In genomic region chr6:79947191-79948173, GRCh38 we compare ENCODE assay signal across 8 cellular contexts. TPM values are rescaled to one million over a fixed set of nuclear protein-coding genes. Genes with fewer than 3 reads are reported as not detected.
A peak's percentile ranks its signal among the peaks of the same experiment; 100 is the strongest.
DNase-seq lines count a peak whose midpoint lies in the region; ATAC-seq and TF ChIP-seq lines count a peak whose summit lies in the region.

Gene ELOVL4 (minus strand): TSS chr6:79947553. CDS start chr6:79947279, 274 bp downstream.

- H3K9ac ChIP-seq in HUES48 (ENCODE audit: low read depth, low read length) = no peak within 1 kb of the TSS; the same call in 1 of the 2 replicates

- H3K9me3 ChIP-seq in HUES48 (ENCODE audit: control insufficient read depth, insufficient read depth, low read length) (no peaks in the 10 kb centered on the region), RWPE2 (ENCODE audit: severe bottlenecking) (no peaks in the 10 kb centered on the region), thyroid gland (no peaks in the 10 kb centered on the region)

- DNase-seq in RWPE2 (ENCODE audit: low spot score) (peak; percentile 70), glomerular visceral epithelial cell (ENCODE audit: extremely low spot score) (peak; percentile 85), omental fat pad (ENCODE audit: low spot score) (no peak), thyroid gland (peak; percentile 37 to 43)
- peak; percentile 36 to 57 for DNase-seq in activated naive CD4-positive, alpha-beta T cell treated with anti-CD3 and anti-CD28 coated beads, Interleukin-2, amount 50 U/mL, for 72 hours (ENCODE audit: low spot score in 2 of 2)

- peaks cover 13% of the 10 kb centered on the region for H3K79me2 ChIP-seq in ACC112 (ENCODE audit: control insufficient read depth, insufficient read depth, low read length, unreplicated experiment)

- H3K4me3 ChIP-seq in ACC112 (ENCODE audit: low read depth, low read length) (peak within 1 kb of the TSS; percentile 92), HUES48 (ENCODE audit: low read depth, low read length) (peak within 1 kb of the TSS; percentile 88), RWPE2 (ENCODE audit: severe bottlenecking) (peak within 1 kb of the TSS; percentile 61), thyroid gland (replicated peaks in 1 of 3) (peak within 1 kb of the TSS; percentile 31 to 50 (median 39))

- ATAC-seq in GM19328 (IDR thresholded peaks at IDR 0.05; ENCODE audit: unreplicated experiment) = peak; percentile 44
- ATAC-seq in RWPE2 (ENCODE audit: low read depth) = peak; percentile 81
- peak; percentile 75 to 82 for ATAC-seq in activated naive CD4-positive, alpha-beta T cell treated with anti-CD3 and anti-CD28 coated beads, Interleukin-2, amount 50 U/mL, for 72 hours
- peak; percentile 60 for ATAC-seq in omental fat pad (ENCODE audit: low FRiP score)

- H3K27me3 ChIP-seq in ACC112 (ENCODE audit: insufficient read depth, low read length) (no peaks in the 10 kb centered on the region; the same call in 1 of the 2 replicates), HUES48 (ENCODE audit: control insufficient read depth, insufficient read depth, low read length) (no peaks in the 10 kb centered on the region; the same call in 1 of the 2 replicates), RWPE2 (ENCODE audit: insufficient read depth, poor library complexity, severe bottlenecking) (peaks cover 4% of the 10 kb centered on the region), thyroid gland (no peaks in the 10 kb centered on the region)

- H3K27ac Mint-ChIP-seq in activated naive CD4-positive, alpha-beta T cell treated with anti-CD3 and anti-CD28 coated beads, Interleukin-2, amount 50 U/mL, for 72 hours = no peak within 1 kb of the TSS

- H3K27ac ChIP-seq in ACC112 (ENCODE audit: low read depth, low read length) (no peak within 1 kb of the TSS), HUES48 (ENCODE audit: low read depth, low read length) (no peak within 1 kb of the TSS), RWPE2 (ENCODE audit: poor library complexity, severe bottlenecking) (no peak within 1 kb of the TSS), thyroid gland (peak within 1 kb of the TSS in 1 of 3 donors; percentile 9)

- H3K36me3 Mint-ChIP-seq in activated naive CD4-positive, alpha-beta T cell treated with anti-CD3 and anti-CD28 coated beads, Interleukin-2, amount 50 U/mL, for 72 hours = peaks cover 5% of the 10 kb centered on the region in 2 donors

- H3K36me3 ChIP-seq in ACC112 (ENCODE audit: insufficient read depth, low read length) = no peaks in the 10 kb centered on the region
- H3K36me3 ChIP-seq in HUES48 (ENCODE audit: control insufficient read depth, insufficient read depth, low read length) = no peaks in the 10 kb centered on the region
- no peaks in the 10 kb centered on the region for H3K36me3 ChIP-seq in RWPE2 (ENCODE audit: low read depth)
- H3K36me3 ChIP-seq in thyroid gland = no peaks in the 10 kb centered on the region

- H2AFZ ChIP-seq in ACC112 (ENCODE audit: low read length, unreplicated experiment) = peak within 1 kb of the TSS; percentile 87

- H3K4me1 ChIP-seq in ACC112 (ENCODE audit: control insufficient read depth, insufficient read depth, low read length, unreplicated experiment) (peaks cover 11% of the 10 kb centered on the region), HUES48 (ENCODE audit: control insufficient read depth, insufficient read depth, low read length) (peaks cover 37% of the 10 kb centered on the region), RWPE2 (ENCODE audit: insufficient read depth, poor library complexity, severe bottlenecking) (peaks cover 11% of the 10 kb centered on the region), thyroid gland (peaks cover 0 to 12% of the 10 kb centered on the region in 2 donors)

- 3 to 7% methylated on average over 15 to 64 of the region's 84 CpGs for WGBS in thyroid gland, 2 donors

- TF ChIP-seq CTCF in RWPE2 (IDR thresholded peaks at IDR 0.05; ENCODE audit: poor library complexity, severe bottlenecking) (no peak), omental fat pad (IDR thresholded peaks at IDR 0.05) (no peak), thyroid gland (IDR thresholded peaks at IDR 0.05) (no peak)

- intact Hi-C loops in thyroid gland (cut with DNase I) = no loop called here

- peak in 1 of 2 donors; percentile 48 for TF ChIP-seq POLR2A in thyroid gland (IDR thresholded peaks at IDR 0.05)

- H3K9me3 Mint-ChIP-seq in activated naive CD4-positive, alpha-beta T cell treated with anti-CD3 and anti-CD28 coated beads, Interleukin-2, amount 50 U/mL, for 72 hours = no peaks in the 10 kb centered on the region

RNA-seq across cellular contexts. Expression of gene ELOVL4, which starts in this region (rescaled TPM):
- under 1 TPM; 0.60 to 0.61 TPM for total RNA-seq in activated naive CD4-positive, alpha-beta T cell treated with anti-CD3 and anti-CD28 coated beads, Interleukin-2, amount 50 U/mL, for 72 hours
- total RNA-seq in omental fat pad (under 1 TPM; 0.19 to 0.95 (median 0.37) TPM), thyroid gland (1 to 10 TPM in 2 of 4 donors, under 1 TPM in 2; 0.88 to 1.6 (median 0.94) TPM)

Comparison
In these comparisons a context has a peak if more than half of its experiments do, and no peak if none do; other contexts are left out.
1. Peak in DNase-seq and ATAC-seq in activated naive CD4-positive, alpha-beta T cell treated with anti-CD3 and anti-CD28 coated beads, Interleukin-2, amount 50 U/mL, for 72 hours; RNA of the gene not detected or under 1 TPM.
2. Peak in ATAC-seq in omental fat pad; RNA of the gene not detected or under 1 TPM.
3. H3K4me3 ChIP-seq: peak in every context shown above with its lines; median percentile 92 in ACC112; 88 in HUES48; 61 in RWPE2; 39 in thyroid gland.